ENCODE assay signal across 35 cellular contexts in the genomic region with DNA sequence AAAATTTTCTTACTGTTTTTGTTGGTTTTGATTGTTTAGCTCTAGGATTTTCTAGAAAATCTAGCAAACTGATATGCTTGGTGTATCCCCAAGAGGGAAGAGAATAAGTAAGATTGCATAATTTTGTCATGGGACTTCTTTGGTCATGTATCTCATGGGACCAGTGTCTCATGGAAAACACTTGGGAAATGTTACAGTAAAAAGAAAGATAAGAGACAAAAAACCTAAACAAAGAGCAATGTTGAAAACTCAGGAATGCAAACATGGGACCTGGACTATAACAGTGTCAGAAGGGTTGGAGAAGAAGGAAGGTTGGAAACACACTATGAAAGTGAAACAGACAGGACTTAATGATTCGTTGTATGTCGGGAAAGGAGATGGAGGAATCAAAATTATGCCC.
DNase-seq lines count a peak whose midpoint lies in the region; ATAC-seq and TF ChIP-seq lines count a peak whose summit lies in the region.
"Had no signal": no experiment of that assay in that cellular context is flagged by ENCODE, and none has a peak within 500 bp of the region (broad histone marks: within the 10 kb centered on the region; RNA-seq: fewer than 3 reads in every experiment).

No MANE protein-coding gene starts in this region.

- WGBS in mesenchymal stem cell, result no CpG with 5 or more reads among the region's 2 CpGs
- WGBS in trophoblast cell (ENCODE audit: extremely low coverage, insufficient coverage, insufficient read length), result no CpG with 5 or more reads among the region's 2 CpGs

- H3K9ac ChIP-seq in mesenchymal stem cell (ENCODE audit: low read length), result no peak overlapping the region
- no peak overlapping the region for H3K9ac ChIP-seq in trophoblast cell (ENCODE audit: low read length)
- H3K9ac ChIP-seq: BLaER1; BLaER1 treated with 17β-estradiol and CSF1 and Interleukin-3, amounts not matched to agents 10 nM and 100 nM had no signal

- H4K12ac ChIP-seq in trophoblast cell (ENCODE audit: low read depth, low read length), result no peak overlapping the region

- no peaks in the 10 kb centered on the region for H3K36me3 ChIP-seq in mesenchymal stem cell (ENCODE audit: control insufficient read depth in 1 of 2, insufficient read depth in 2 of 2, low read depth in 1 of 2, low read length in 2 of 2)
- no peaks in the 10 kb centered on the region for H3K36me3 ChIP-seq in trophoblast cell (ENCODE audit: control insufficient read depth in 1 of 2, insufficient read depth in 2 of 2, low read length in 2 of 2)
- H3K36me3 ChIP-seq in right atrium auricular region, result no peaks in the 10 kb centered on the region
- H3K36me3 ChIP-seq: BE2C; BLaER1; BLaER1 treated with 17β-estradiol and CSF1 and Interleukin-3, amounts not matched to agents 10 nM and 100 nM had no signal

- intact Hi-C loops in dendritic cell treated with granulocyte-macrophage colony-stimulating factor and Interleukin-4, amounts not matched to agents 40 ng/mL and 50 ng/mL, for 4 days (cut with micrococcal nuclease), result no loop called here

- H3K4me1 ChIP-seq in mesenchymal stem cell (ENCODE audit: control insufficient read depth, insufficient read depth, low read depth, low read length) (peaks cover 5% of the 10 kb centered on the region), trophoblast cell (ENCODE audit: control insufficient read depth in 1 of 2, insufficient read depth in 2 of 2, low read length in 2 of 2) (no peaks in the 10 kb centered on the region), right atrium auricular region (no peaks in the 10 kb centered on the region)
- H3K4me1 ChIP-seq: A549, BE2C, Caco-2 had no signal

- H4K91ac ChIP-seq in mesenchymal stem cell (ENCODE audit: low read length) (no peak overlapping the region), trophoblast cell (ENCODE audit: low read depth, low read length) (no peak overlapping the region)

- TF ChIP-seq CTCF in fibroblast of villous mesenchyme (IDR thresholded peaks at IDR 0.05; ENCODE audit: insufficient read depth, low read depth, low read length) (no peak), right atrium auricular region (IDR thresholded peaks at IDR 0.05) (no peak), GM13977 (IDR thresholded peaks at IDR 0.05; ENCODE audit: extremely low read depth, insufficient read depth, missing control alignments) (no peak)

- peak overlapping the region; percentile 47 for H3K27ac Mint-ChIP-seq in dendritic cell treated with granulocyte-macrophage colony-stimulating factor and Interleukin-4, amounts not matched to agents 40 ng/mL and 50 ng/mL, for 4 days
- no peak overlapping the region for H3K27ac Mint-ChIP-seq in T-helper 17 cell
- H3K27ac Mint-ChIP-seq: B cell; CD14-positive monocyte; CD4-positive, alpha-beta memory T cell; CD4-positive, alpha-beta T cell; CD4-positive, CD25-positive, alpha-beta regulatory T cell; CD8-positive, alpha-beta memory T cell; CD8-positive, alpha-beta T cell had no signal

- DNase-seq in fibroblast of villous mesenchyme (ENCODE audit: low read depth) (peak; percentile 63), mesenchymal stem cell (peak; percentile 63), trophoblast cell (no peak), right atrium auricular region (ENCODE audit: low spot score) (no peak), NCI-H526 (lab: John Stamatoyannopoulos, UW) (no peak), T-helper 17 cell (no peak), GM13977 (ENCODE audit: low spot score) (no peak)
- DNase-seq: 8988T; ACHN; AML-193; BE2C; C1 segment of cervical spinal cord; Caco-2; Calu3; CD4-positive, alpha-beta memory T cell; CD4-positive, alpha-beta T cell; CD4-positive, CD25-positive, alpha-beta regulatory T cell; CD8-positive, alpha-beta memory T cell; CD8-positive, alpha-beta T cell; COR-L47; DMS 273 treated with DMSO at 0.1 percent for 48 hours; DMS153; DMS53; DMS79; DMS79 treated with DMSO at 0.1 percent for 48 hours; DND-41; EL had no signal

- no peak overlapping the region for H4K8ac ChIP-seq in mesenchymal stem cell (ENCODE audit: low read length)
- no peak overlapping the region for H4K8ac ChIP-seq in trophoblast cell (ENCODE audit: low read depth, low read length)

- H3K18ac ChIP-seq in mesenchymal stem cell (ENCODE audit: low read depth in 1 of 2, low read length in 2 of 2) (no peak overlapping the region), trophoblast cell (ENCODE audit: low read length) (no peak overlapping the region)

- H3K14ac ChIP-seq in mesenchymal stem cell (ENCODE audit: low read length in 2 of 2) (no peak overlapping the region), trophoblast cell (ENCODE audit: low read length) (no peak overlapping the region)

- in situ Hi-C loops in GM13977 (cut with MboI; ENCODE audit: low pct_unique_long_range_greater_than_20kb, low sequenced_read_pairs, unreplicated experiment), result no loop called here

- H3K4me2 ChIP-seq in mesenchymal stem cell (ENCODE audit: low read length, poor library complexity, severe bottlenecking) (no peak overlapping the region), trophoblast cell (ENCODE audit: low read length) (no peak overlapping the region)
- H3K4me2 ChIP-seq: A549, BLaER1 had no signal

- H3K27me3 Mint-ChIP-seq in dendritic cell treated with granulocyte-macrophage colony-stimulating factor and Interleukin-4, amounts not matched to agents 40 ng/mL and 50 ng/mL, for 4 days, result no peaks in the 10 kb centered on the region
- H3K27me3 Mint-ChIP-seq in T-helper 17 cell, result peaks cover 5% of the 10 kb centered on the region
- H3K27me3 Mint-ChIP-seq: CD4-positive, CD25-positive, alpha-beta regulatory T cell had no signal

- no peak overlapping the region for H2AK5ac ChIP-seq in mesenchymal stem cell (ENCODE audit: low read length, severe bottlenecking)
- no peak overlapping the region for H2AK5ac ChIP-seq in trophoblast cell (ENCODE audit: low read length)

- no peaks in the 10 kb centered on the region for H3K9me3 Mint-ChIP-seq in dendritic cell treated with granulocyte-macrophage colony-stimulating factor and Interleukin-4, amounts not matched to agents 40 ng/mL and 50 ng/mL, for 4 days
- H3K9me3 Mint-ChIP-seq: CD4-positive, alpha-beta T cell; CD8-positive, alpha-beta T cell had no signal

- peaks cover 41% of the 10 kb centered on the region for H3K4me1 Mint-ChIP-seq in dendritic cell treated with granulocyte-macrophage colony-stimulating factor and Interleukin-4, amounts not matched to agents 40 ng/mL and 50 ng/mL, for 4 days (ENCODE audit: low read depth)
- H3K4me1 Mint-ChIP-seq in T-helper 17 cell, result peaks cover 27% of the 10 kb centered on the region

- H2AFZ ChIP-seq in mesenchymal stem cell (ENCODE audit: low read depth, low read length), result no peak overlapping the region
- no peak overlapping the region for H2AFZ ChIP-seq in trophoblast cell (ENCODE audit: insufficient read depth, low read length, poor library complexity)

- H2BK120ac ChIP-seq in mesenchymal stem cell (ENCODE audit: low read depth, low read length) (no peak overlapping the region), trophoblast cell (ENCODE audit: insufficient read depth, low read length, poor library complexity) (no peak overlapping the region)

- H3K79me1 ChIP-seq in mesenchymal stem cell (replicated peaks; ENCODE audit: low read length, poor library complexity, severe bottlenecking), result no peaks in the 10 kb centered on the region
- H3K79me1 ChIP-seq in trophoblast cell (ENCODE audit: low read length), result peaks cover 3% of the 10 kb centered on the region

- H2BK12ac ChIP-seq in mesenchymal stem cell (ENCODE audit: low read length in 2 of 2) (no peak overlapping the region), trophoblast cell (ENCODE audit: low read length) (no peak overlapping the region)

- H3K4me3 Mint-ChIP-seq in dendritic cell treated with granulocyte-macrophage colony-stimulating factor and Interleukin-4, amounts not matched to agents 40 ng/mL and 50 ng/mL, for 4 days, result no peak overlapping the region
- no peak overlapping the region for H3K4me3 Mint-ChIP-seq in T-helper 17 cell
- H3K4me3 Mint-ChIP-seq: B cell; CD14-positive monocyte; CD4-positive, alpha-beta memory T cell; CD4-positive, alpha-beta T cell; CD4-positive, CD25-positive, alpha-beta regulatory T cell; CD8-positive, alpha-beta memory T cell; CD8-positive, alpha-beta T cell had no signal

- no peaks in the 10 kb centered on the region for H3K36me3 Mint-ChIP-seq in dendritic cell treated with granulocyte-macrophage colony-stimulating factor and Interleukin-4, amounts not matched to agents 40 ng/mL and 50 ng/mL, for 4 days (ENCODE audit: low read depth)
- no peaks in the 10 kb centered on the region for H3K36me3 Mint-ChIP-seq in T-helper 17 cell (ENCODE audit: low read depth)
- H3K36me3 Mint-ChIP-seq: CD14-positive monocyte; CD4-positive, alpha-beta memory T cell; CD4-positive, CD25-positive, alpha-beta regulatory T cell; CD8-positive, alpha-beta T cell had no signal

- H2BK5ac ChIP-seq in mesenchymal stem cell (ENCODE audit: low read depth, low read length, poor library complexity, severe bottlenecking), result no peak overlapping the region
- no peak overlapping the region for H2BK5ac ChIP-seq in trophoblast cell (ENCODE audit: low read depth, low read length, poor library complexity)

- H3K79me2 ChIP-seq in trophoblast cell (ENCODE audit: control insufficient read depth, insufficient read depth, low read length, poor library complexity), result no peaks in the 10 kb centered on the region

- H3K27me3 ChIP-seq in mesenchymal stem cell (ENCODE audit: control insufficient read depth in 1 of 2, insufficient read depth in 1 of 2, low read length in 2 of 2), result no peaks in the 10 kb centered on the region
- H3K27me3 ChIP-seq in trophoblast cell (ENCODE audit: insufficient read depth, low read length), result no peaks in the 10 kb centered on the region
- no peaks in the 10 kb centered on the region for H3K27me3 ChIP-seq in right atrium auricular region
- H3K27me3 ChIP-seq: BLaER1 had no signal

- H3K9me3 ChIP-seq in mesenchymal stem cell (ENCODE audit: control insufficient read depth, low read length) (no peaks in the 10 kb centered on the region), trophoblast cell (ENCODE audit: insufficient read depth, low read depth, low read length) (no peaks in the 10 kb centered on the region), right atrium auricular region (no peaks in the 10 kb centered on the region), T-helper 17 cell (ENCODE audit: control insufficient read depth, low read length, poor library complexity, severe bottlenecking) (no peaks in the 10 kb centered on the region)
- H3K9me3 ChIP-seq: A549; BE2C; BLaER1; BLaER1 treated with 17β-estradiol and CSF1 and Interleukin-3, amounts not matched to agents 10 nM and 100 nM; Caco-2 had no signal

- no peak for ATAC-seq in T-helper 17 cell
- ATAC-seq: A549; CD8-positive, alpha-beta T cell had no signal

- H2BK15ac ChIP-seq in mesenchymal stem cell (ENCODE audit: low read depth, poor library complexity, severe bottlenecking), result no peak overlapping the region

- H3K4ac ChIP-seq in mesenchymal stem cell (ENCODE audit: low read depth in 1 of 2, low read length in 2 of 2), result no peak overlapping the region
- no peak overlapping the region for H3K4ac ChIP-seq in trophoblast cell (ENCODE audit: low read depth, low read length)

- H3K27ac ChIP-seq in mesenchymal stem cell (ENCODE audit: low read length, poor library complexity, severe bottlenecking) (no peak overlapping the region), trophoblast cell (ENCODE audit: low read depth, low read length) (peak overlapping the region; percentile 76), right atrium auricular region (no peak overlapping the region)
- H3K27ac ChIP-seq: 22Rv1; A549; BLaER1; BLaER1 treated with 17β-estradiol and CSF1 and Interleukin-3, amounts not matched to agents 10 nM and 100 nM; C4-2B had no signal

- H3K23ac ChIP-seq in mesenchymal stem cell (ENCODE audit: low read length in 2 of 2) (no peak overlapping the region), trophoblast cell (ENCODE audit: low read length) (no peak overlapping the region)

- H3K4me3 ChIP-seq in fibroblast of villous mesenchyme (ENCODE audit: low read depth, low read length) (no peak overlapping the region), mesenchymal stem cell (ENCODE audit: insufficient read depth in 1 of 2, low read depth in 1 of 2, low read length in 2 of 2) (no peak overlapping the region), trophoblast cell (ENCODE audit: low read depth, low read length) (no peak overlapping the region), right atrium auricular region (no peak overlapping the region)
- H3K4me3 ChIP-seq: A549; BLaER1; BLaER1 treated with 17β-estradiol and CSF1 and Interleukin-3, amounts not matched to agents 10 nM and 100 nM had no signal

Comparison
In these comparisons a context has a peak if more than half of its experiments do, and no peak if none do; other contexts are left out.
1. DNase-seq: peak in fibroblast of villous mesenchyme (single experiment) and mesenchymal stem cell (single experiment); none in trophoblast cell (0 of 2), right atrium auricular region (single experiment), NCI-H526 (0 of 2), T-helper 17 cell (0 of 3) and GM13977 (single experiment).